ENCODE assay signal across 18 cellular contexts in the genomic region with DNA sequence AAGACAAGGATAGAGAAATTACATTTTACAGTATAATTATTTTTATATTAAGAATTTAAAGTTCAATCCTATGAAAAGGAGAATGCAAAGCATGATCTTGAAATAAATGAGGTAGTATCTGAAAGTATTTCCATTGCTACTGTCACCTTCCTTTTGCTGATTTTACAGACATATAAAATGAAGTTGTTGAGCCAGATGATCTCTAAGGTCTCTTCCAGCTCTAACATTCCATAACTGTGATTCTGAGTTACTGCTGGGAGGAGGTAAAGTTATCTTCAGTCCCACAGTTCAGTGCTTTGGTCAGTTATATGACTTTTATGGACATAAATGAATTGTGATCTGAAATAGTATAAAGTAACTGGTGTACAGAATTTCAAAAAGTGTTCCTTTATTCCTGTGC. TPM values are rescaled to one million over a fixed set of nuclear protein-coding genes. Genes with fewer than 3 reads are reported as not detected.
DNase-seq lines count a peak whose midpoint lies in the region; TF ChIP-seq lines count a peak whose summit lies in the region.
"Had no signal": no experiment of that assay in that cellular context is flagged by ENCODE, and none has a peak within 500 bp of the region (broad histone marks: within the 10 kb centered on the region; RNA-seq: fewer than 3 reads in every experiment).

No MANE protein-coding gene starts in this region.

- H3K9me2 ChIP-seq in OCI-LY7 (ENCODE audit: insufficient read depth, low read length): no peaks in the 10 kb centered on the region; the same call in 1 of the 2 replicates

- H3K27me3 Mint-ChIP-seq in osteocyte (ENCODE audit: unreplicated experiment): no peaks in the 10 kb centered on the region
- H3K27me3 Mint-ChIP-seq: activated CD4-positive, alpha-beta T cell treated with anti-CD3 and anti-CD28 coated beads, Interleukin-2, amount 10 ng/mL, durations not matched to agents 24 days and 14 days had no signal

- peaks cover 16% of the 10 kb centered on the region for H3K36me3 Mint-ChIP-seq in osteocyte (ENCODE audit: unreplicated experiment)
- H3K36me3 Mint-ChIP-seq: CD8-positive, alpha-beta T cell had no signal

- TF ChIP-seq CTCF in OCI-LY7 (conservative IDR thresholded peaks at IDR 0.05; ENCODE audit: low read length): no peak
- TF ChIP-seq CTCF in fibroblast of mammary gland (conservative IDR thresholded peaks at IDR 0.05; ENCODE audit: control insufficient read depth, insufficient read depth, low read depth, low read length): no peak
- TF ChIP-seq CTCF in osteocyte (IDR thresholded peaks at IDR 0.05): no peak

- peaks cover 60% of the 10 kb centered on the region for H3K4me1 Mint-ChIP-seq in osteocyte (ENCODE audit: unreplicated experiment)

- peak overlapping the region; percentile 79 for H3K4me2 ChIP-seq in OCI-LY7 (ENCODE audit: low read length)

- H3K27ac ChIP-seq in OCI-LY7 (ENCODE audit: low read depth, low read length, poor library complexity, severe bottlenecking): peak overlapping the region; percentile 87
- H3K27ac ChIP-seq: gastrocnemius medialis, tibial nerve had no signal

- H3K4me3 Mint-ChIP-seq in osteocyte (ENCODE audit: unreplicated experiment): no peak overlapping the region
- H3K4me3 Mint-ChIP-seq: activated CD4-positive, alpha-beta T cell treated with anti-CD3 and anti-CD28 coated beads, Interleukin-2, amount 10 ng/mL, durations not matched to agents 24 days and 14 days; CD8-positive, alpha-beta T cell had no signal

- peaks cover 4% of the 10 kb centered on the region for H3K9me3 Mint-ChIP-seq in osteocyte (ENCODE audit: unreplicated experiment)
- H3K9me3 Mint-ChIP-seq: activated CD4-positive, alpha-beta T cell treated with anti-CD3 and anti-CD28 coated beads, Interleukin-2, amount 10 ng/mL, durations not matched to agents 24 days and 14 days; CD8-positive, alpha-beta T cell had no signal

- POLR2A ChIA-PET in OCI-LY7 (lab: Charles Lee): interaction anchor here (0.6 to 1.5 kb wide), 5 partner anchors 14 to 332 kb away, joined by 3 to 6 read pairs (median 3); no protein-coding TSS in a partner anchor

- peaks cover 54% of the 10 kb centered on the region for H3K4me1 ChIP-seq in OCI-LY7 (ENCODE audit: insufficient read depth, low read length, poor library complexity, severe bottlenecking)

- peak overlapping the region; percentile 66 for H3K27ac Mint-ChIP-seq in osteocyte (ENCODE audit: unreplicated experiment)
- H3K27ac Mint-ChIP-seq: CD8-positive, alpha-beta T cell had no signal

- H3K9me3 ChIP-seq in OCI-LY7 (ENCODE audit: low read length): no peaks in the 10 kb centered on the region; the same call in 1 of the 2 replicates
- H3K9me3 ChIP-seq: gastrocnemius medialis, tibial nerve had no signal

- intact Hi-C loops in OCI-LY7 (cut with micrococcal nuclease; ENCODE audit: unreplicated experiment): loop anchor here (2.0 kb wide), 1 partner anchor 47 kb away; no protein-coding TSS in a partner anchor

- no peaks in the 10 kb centered on the region for H3K36me3 ChIP-seq in OCI-LY7 (ENCODE audit: insufficient read depth, low read length)
- H3K36me3 ChIP-seq: gastrocnemius medialis, tibial nerve had no signal

- peak overlapping the region; percentile 47 for H3K4me3 ChIP-seq in OCI-LY7 (ENCODE audit: low read depth, low read length, poor library complexity, severe bottlenecking)
- H3K4me3 ChIP-seq in fibroblast of mammary gland (ENCODE audit: control insufficient read depth, low read depth, low read length): no peak overlapping the region
- H3K4me3 ChIP-seq: gastrocnemius medialis, tibial nerve had no signal

- no peaks in the 10 kb centered on the region for H3K79me2 ChIP-seq in OCI-LY7 (ENCODE audit: insufficient read depth, low read depth, low read length)

- peak overlapping the region; percentile 93; the same call in 1 of the 2 replicates for H2AFZ ChIP-seq in OCI-LY7 (ENCODE audit: low read length)

- CTCF ChIA-PET in OCI-LY7 (lab: Charles Lee; ENCODE audit: unreplicated experiment): interaction anchor here (1.2 kb wide), 1 partner anchor 220 kb away, joined by 4 read pairs; no protein-coding TSS in a partner anchor

- no peaks in the 10 kb centered on the region for H4K20me1 ChIP-seq in OCI-LY7 (ENCODE audit: insufficient read depth, low read length)

- no TSS peak for BruUV-seq in OCI-LY7 (replicated peaks; lab: Mats Ljungman, UMichigan)

- DNase-seq in DMS53 (lab: John Stamatoyannopoulos, UW) (peak; percentile 12), DMS53 treated with DMSO at 0.1 percent for 48 hours (lab: John Stamatoyannopoulos, UW; ENCODE audit: unreplicated experiment) (no peak), OCI-LY7 (ENCODE audit: low spot score) (no peak), fibroblast of mammary gland (ENCODE audit: low read depth) (peak; percentile 28), osteocyte (ENCODE audit: extremely low spot score, unreplicated experiment) (no peak), UCSD-AML1 (lab: John Stamatoyannopoulos, UW; ENCODE audit: unreplicated experiment) (no peak), ecto neural progenitor cell (ENCODE audit: low spot score) (no peak), NCI-H446 (lab: John Stamatoyannopoulos, UW) (no peak)
- DNase-seq: 8988T; activated naive CD4-positive, alpha-beta T cell; CD8-positive, alpha-beta T cell; gastrocnemius medialis; left cardiac atrium; midbrain; NCI-H748 treated with DMSO at 0.1 percent for 48 hours; stimulated activated naive CD4-positive, alpha-beta T cell had no signal

RNA-seq across cellular contexts. Expression of a gene that starts 52.8 kb away (rescaled TPM):
- 12.9 and 16.8 TPM in 2 replicates for total RNA-seq in OCI-LY7 (2014; rRNA removed; shearing (Covaris generic))
- total RNA-seq in OCI-LY7 (2022): 11.0 and 15.8 TPM in 2 replicates
- total RNA-seq in osteocyte: 61.9 and 63.9 TPM in 2 replicates

RNA-seq across cellular contexts. Expression of a gene that starts 53.0 kb away (rescaled TPM):
- total RNA-seq in OCI-LY7 (2014; rRNA removed; shearing (Covaris generic)): 7.0 and 17.6 TPM in 2 replicates
- total RNA-seq in OCI-LY7 (2022) (12.8 and 14.5 TPM in 2 replicates), osteocyte (15.8 and 17.0 TPM in 2 replicates)

Comparison
In these comparisons a context has a peak if more than half of its experiments do, and no peak if none do; other contexts are left out.
1. DNase-seq: peak in DMS53 (single experiment) and fibroblast of mammary gland (single experiment); none in DMS53 treated with DMSO at 0.1 percent for 48 hours (single experiment), OCI-LY7 (single experiment), osteocyte (single experiment), UCSD-AML1 (single experiment), ecto neural progenitor cell (single experiment) and NCI-H446 (0 of 2).